ENCODE assay signal across 13 cellular contexts in genomic region chr10:74988055-74988773, GRCh38.
DNase-seq lines count a peak whose midpoint lies in the region; ATAC-seq and TF ChIP-seq lines count a peak whose summit lies in the region.
"Had no signal": no experiment of that assay in that cellular context is flagged by ENCODE, and none has a peak within 500 bp of the region (broad histone marks: within the 10 kb centered on the region; RNA-seq: fewer than 3 reads in every experiment).

No MANE protein-coding gene starts in this region.

- H3K4me3 Mint-ChIP-seq in brain: peak overlapping the region in 4 of 5 experiments; percentile 11 to 61 (median 47)
- H3K4me3 Mint-ChIP-seq in naive thymus-derived CD8-positive, alpha-beta T cell: no peak overlapping the region
- H3K4me3 Mint-ChIP-seq: activated naive CD4-positive, alpha-beta T cell treated with anti-CD3 and anti-CD28 coated beads for 36 hours; B cell; dendritic cell treated with granulocyte-macrophage colony-stimulating factor and Interleukin-4, amounts not matched to agents 40 ng/mL and 50 ng/mL, for 4 days had no signal

- peak overlapping the region in 1 of 2 donors; percentile 17 for H3K27ac ChIP-seq in tibial artery
- peak overlapping the region in 2 of 4 donors; percentile 30 to 57 for H3K27ac ChIP-seq in esophagus squamous epithelium
- H3K27ac ChIP-seq: neutrophil had no signal

- no peaks in the 10 kb centered on the region for H3K9me3 Mint-ChIP-seq in brain
- no peaks in the 10 kb centered on the region for H3K9me3 Mint-ChIP-seq in naive thymus-derived CD8-positive, alpha-beta T cell
- H3K9me3 Mint-ChIP-seq: activated naive CD4-positive, alpha-beta T cell treated with anti-CD3 and anti-CD28 coated beads for 36 hours; dendritic cell treated with granulocyte-macrophage colony-stimulating factor and Interleukin-4, amounts not matched to agents 40 ng/mL and 50 ng/mL, for 4 days had no signal

- H3K4me3 ChIP-seq in tibial artery (no peak overlapping the region), esophagus squamous epithelium (no peak overlapping the region)
- H3K4me3 ChIP-seq: thoracic aorta had no signal

- peaks cover 59% of the 10 kb centered on the region for H3K4me1 Mint-ChIP-seq in brain
- H3K4me1 Mint-ChIP-seq in naive thymus-derived CD8-positive, alpha-beta T cell: peaks cover 6 to 25% (median 19%) of the 10 kb centered on the region in 4 donors

- H3K4me1 ChIP-seq in tibial artery (peaks cover 0 to 30% (median 16%) of the 10 kb centered on the region in 4 donors), esophagus squamous epithelium (peaks cover 0 to 30% (median 3%) of the 10 kb centered on the region in 3 donors)

- intact Hi-C loops in tibial artery (cut with DNase I; ENCODE audit: low total_unique reads) (no loop called here), esophagus squamous epithelium (cut with DNase I) (no loop called here)

- POLR2A ChIA-PET in naive thymus-derived CD8-positive, alpha-beta T cell (lab: Charles Lee): no interaction called here

- no peaks in the 10 kb centered on the region for H3K27me3 Mint-ChIP-seq in brain
- no peaks in the 10 kb centered on the region for H3K27me3 Mint-ChIP-seq in naive thymus-derived CD8-positive, alpha-beta T cell
- H3K27me3 Mint-ChIP-seq: B cell; dendritic cell treated with granulocyte-macrophage colony-stimulating factor and Interleukin-4, amounts not matched to agents 40 ng/mL and 50 ng/mL, for 4 days had no signal

- ATAC-seq in naive thymus-derived CD8-positive, alpha-beta T cell: no peak

- no peaks in the 10 kb centered on the region for H3K27me3 ChIP-seq in tibial artery
- H3K27me3 ChIP-seq in esophagus squamous epithelium: no peaks in the 10 kb centered on the region
- H3K27me3 ChIP-seq: neutrophil had no signal

- DNase-seq in AG20443 (ENCODE audit: low spot score): peak; percentile 40
- peak; percentile 18 for DNase-seq in LHCN-M2 (ENCODE audit: low read depth)
- no peak for DNase-seq in naive thymus-derived CD8-positive, alpha-beta T cell
- DNase-seq in tibial artery: no peak
- DNase-seq in NCI-H2081 (lab: John Stamatoyannopoulos, UW): no peak
- DNase-seq in NCI-H524 treated with DMSO at 0.1 percent for 48 hours (lab: John Stamatoyannopoulos, UW): no peak
- no peak for DNase-seq in esophagus squamous epithelium (lab: John Stamatoyannopoulos, UW)
- DNase-seq: activated naive CD4-positive, alpha-beta T cell treated with anti-CD3 and anti-CD28 coated beads for 36 hours had no signal

- H3K9me3 ChIP-seq in tibial artery: no peaks in the 10 kb centered on the region
- H3K9me3 ChIP-seq in esophagus squamous epithelium: no peaks in the 10 kb centered on the region
- H3K9me3 ChIP-seq: neutrophil, thoracic aorta had no signal

- H3K36me3 ChIP-seq in tibial artery (peaks cover 9 to 21% (median 21%) of the 10 kb centered on the region in 3 donors), esophagus squamous epithelium (peaks cover 0 to 82% (median 7%) of the 10 kb centered on the region in 3 donors)

- TF ChIP-seq POLR2A in esophagus squamous epithelium (IDR thresholded peaks at IDR 0.05): no peak

- no peak for TF ChIP-seq CTCF in brain (conservative IDR thresholded peaks at IDR 0.05)
- no peak for TF ChIP-seq CTCF in tibial artery (IDR thresholded peaks at IDR 0.05)
- no peak for TF ChIP-seq CTCF in esophagus squamous epithelium (IDR thresholded peaks at IDR 0.05)

- H3K27ac Mint-ChIP-seq in brain: peak overlapping the region; percentile 36 to 94 (median 92)
- H3K27ac Mint-ChIP-seq in naive thymus-derived CD8-positive, alpha-beta T cell: peak overlapping the region in 6 of 10 donors; percentile 0 to 51 (median 32)
- H3K27ac Mint-ChIP-seq: activated naive CD4-positive, alpha-beta T cell treated with anti-CD3 and anti-CD28 coated beads for 36 hours; B cell; dendritic cell treated with granulocyte-macrophage colony-stimulating factor and Interleukin-4, amounts not matched to agents 40 ng/mL and 50 ng/mL, for 4 days had no signal

- WGBS in esophagus squamous epithelium, 2 donors: 45 to 46% methylated on average over 2 of the region's 2 CpGs

- peaks cover 60% of the 10 kb centered on the region for H3K36me3 Mint-ChIP-seq in brain
- peaks cover 4 to 76% (median 38%) of the 10 kb centered on the region in 3 donors for H3K36me3 Mint-ChIP-seq in naive thymus-derived CD8-positive, alpha-beta T cell

Comparison
In these comparisons a context has a peak if more than half of its experiments do, and no peak if none do; other contexts are left out.
1. DNase-seq: peak in AG20443 (single experiment) and LHCN-M2 (single experiment); none in naive thymus-derived CD8-positive, alpha-beta T cell (0 of 10), tibial artery (0 of 2), NCI-H2081 (0 of 2), NCI-H524 treated with DMSO at 0.1 percent for 48 hours (single experiment) and esophagus squamous epithelium (single experiment).
2. H3K4me3 Mint-ChIP-seq: peak in brain (4 of 5); none in naive thymus-derived CD8-positive, alpha-beta T cell (0 of 10).